In genomic region chr15:63291507-63291906, GRCh38 we compare ENCODE assay signal across 13 cellular contexts. TPM values are rescaled to one million over a fixed set of nuclear protein-coding genes. Genes with fewer than 3 reads are reported as not detected.
A peak's percentile ranks its signal among the peaks of the same experiment; 100 is the strongest.
DNase-seq lines count a peak whose midpoint lies in the region; ATAC-seq and TF ChIP-seq lines count a peak whose summit lies in the region.
"Had no signal": no experiment of that assay in that cellular context is flagged by ENCODE, and none has a peak within 500 bp of the region (broad histone marks: within the 10 kb centered on the region; RNA-seq: fewer than 3 reads in every experiment).

No MANE protein-coding gene starts in this region.

- ATAC-seq in SK-N-SH treated with all-trans-retinoic acid at 6 μM for 48 hours (peak; percentile 37; the same call in 2 of the 3 replicates), GM18907 (IDR thresholded peaks at IDR 0.05; ENCODE audit: unreplicated experiment) (no peak), GM18519 (IDR thresholded peaks at IDR 0.05; ENCODE audit: low FRiP score, unreplicated experiment) (no peak)
- ATAC-seq: esophagus mucosa had no signal

- H2BK12ac ChIP-seq in trophoblast cell (ENCODE audit: low read length) = no peak overlapping the region

- H3K4ac ChIP-seq in trophoblast cell (ENCODE audit: low read depth, low read length) = no peak overlapping the region

- H3K79me2 ChIP-seq in trophoblast cell (ENCODE audit: control insufficient read depth, insufficient read depth, low read length, poor library complexity) = no peaks in the 10 kb centered on the region

- H2AFZ ChIP-seq in trophoblast cell (ENCODE audit: insufficient read depth, low read length, poor library complexity) = no peak overlapping the region

- no peak overlapping the region for H3K23ac ChIP-seq in trophoblast cell (ENCODE audit: low read length)

- H2AK5ac ChIP-seq in trophoblast cell (ENCODE audit: low read length) = no peak overlapping the region

- H3K27ac ChIP-seq in trophoblast cell (ENCODE audit: low read depth, low read length) = no peak overlapping the region
- H3K27ac ChIP-seq: KMS-11 had no signal

- no peak overlapping the region for H3K18ac ChIP-seq in trophoblast cell (ENCODE audit: low read length)

- H4K8ac ChIP-seq in trophoblast cell (ENCODE audit: low read depth, low read length) = no peak overlapping the region

- no peaks in the 10 kb centered on the region for H3K36me3 ChIP-seq in trophoblast cell (ENCODE audit: control insufficient read depth in 1 of 2, insufficient read depth in 2 of 2, low read length in 2 of 2)

- H3K4me2 ChIP-seq in trophoblast cell (ENCODE audit: low read length) = no peak overlapping the region
- H3K4me2 ChIP-seq: KMS-11 had no signal

- H3K4me1 ChIP-seq in trophoblast cell (ENCODE audit: control insufficient read depth in 1 of 2, insufficient read depth in 2 of 2, low read length in 2 of 2) = no peaks in the 10 kb centered on the region

- no peak overlapping the region for H3K14ac ChIP-seq in trophoblast cell (ENCODE audit: low read length)

- TF ChIP-seq CTCF in fibroblast of the aortic adventitia (IDR thresholded peaks at IDR 0.05; ENCODE audit: insufficient read depth, low read length) = no peak
- TF ChIP-seq CTCF in retinal pigment epithelial cell (conservative IDR thresholded peaks at IDR 0.05; ENCODE audit: low read depth, low read length) = no peak

- H3K27me3 ChIP-seq in trophoblast cell (ENCODE audit: insufficient read depth, low read length) = no peaks in the 10 kb centered on the region

- H3K9me3 ChIP-seq in trophoblast cell (ENCODE audit: insufficient read depth, low read depth, low read length) = no peaks in the 10 kb centered on the region

- DNase-seq in EH (ENCODE audit: low read depth) (peak; percentile 98), fibroblast of the aortic adventitia (ENCODE audit: low read depth) (peak; percentile 87), retinal pigment epithelial cell (ENCODE audit: low read depth) (peak; percentile 60), T1000 (lab: John Stamatoyannopoulos, UW) (no peak), trophoblast cell (no peak)
- DNase-seq: activated CD4-positive, alpha-beta T cell treated with anti-CD3 and anti-CD28 coated beads, Interleukin-2, amount 50 U/mL, for 4 hours; activated naive CD4-positive, alpha-beta T cell treated with anti-CD3 and anti-CD28 coated beads, Interleukin-2, amount 50 U/mL, for 16 hours; stimulated activated CD4-positive, alpha-beta T cell treated with anti-CD3 and anti-CD28 coated beads, Interleukin-2, amount 100 ng/mL, for 24 hours had no signal

- H3K4me3 ChIP-seq in fibroblast of the aortic adventitia (ENCODE audit: low read depth, low read length) (no peak overlapping the region), retinal pigment epithelial cell (ENCODE audit: low read length) (no peak overlapping the region), trophoblast cell (ENCODE audit: low read depth, low read length) (no peak overlapping the region)

- no peak overlapping the region for H2BK5ac ChIP-seq in trophoblast cell (ENCODE audit: low read depth, low read length, poor library complexity)

- no peak overlapping the region for H3K9ac ChIP-seq in trophoblast cell (ENCODE audit: low read length)
- H3K9ac ChIP-seq: KMS-11 had no signal

- H4K91ac ChIP-seq in trophoblast cell (ENCODE audit: low read depth, low read length) = no peak overlapping the region

- H2BK120ac ChIP-seq in trophoblast cell (ENCODE audit: insufficient read depth, low read length, poor library complexity) = no peak overlapping the region

- H4K12ac ChIP-seq in trophoblast cell (ENCODE audit: low read depth, low read length) = no peak overlapping the region

- H3K79me1 ChIP-seq in trophoblast cell (ENCODE audit: low read length) = no peaks in the 10 kb centered on the region

TF ChIP-seq in SK-N-SH treated with all-trans-retinoic acid at 6 μM for 48 hours, 23 proteins besides CTCF, POLR2A, EP300 and RAD21:
- TF ChIP-seq ZFP30 (CRISPR knock-in tag; IDR thresholded peaks at IDR 0.05) (no peak), CREB5 (CRISPR knock-in tag; IDR thresholded peaks at IDR 0.05; ENCODE audit: low read depth) (no peak), ZNF8 (CRISPR knock-in tag; IDR thresholded peaks at IDR 0.05) (no peak), ESRRG (CRISPR knock-in tag; IDR thresholded peaks at IDR 0.05) (no peak), ZNF565 (CRISPR knock-in tag; conservative IDR thresholded peaks at IDR 0.05; ENCODE audit: low read depth) (no peak), BACH2 (CRISPR knock-in tag; IDR thresholded peaks at IDR 0.05; ENCODE audit: borderline replicate concordance) (no peak), ZFP3 (CRISPR knock-in tag; IDR thresholded peaks at IDR 0.05) (no peak), ZNF70 (CRISPR knock-in tag; IDR thresholded peaks at IDR 0.05) (no peak), CSRNP3 (CRISPR knock-in tag; IDR thresholded peaks at IDR 0.05) (no peak), RARB (CRISPR knock-in tag; IDR thresholded peaks at IDR 0.05) (no peak), ARNTL (CRISPR knock-in tag; IDR thresholded peaks at IDR 0.05; ENCODE audit: borderline replicate concordance, low read depth) (no peak), TOX (CRISPR knock-in tag; IDR thresholded peaks at IDR 0.05; ENCODE audit: borderline replicate concordance) (no peak), CSDC2 (CRISPR knock-in tag; IDR thresholded peaks at IDR 0.05) (no peak)
- TF ChIP-seq, protein P1, sequence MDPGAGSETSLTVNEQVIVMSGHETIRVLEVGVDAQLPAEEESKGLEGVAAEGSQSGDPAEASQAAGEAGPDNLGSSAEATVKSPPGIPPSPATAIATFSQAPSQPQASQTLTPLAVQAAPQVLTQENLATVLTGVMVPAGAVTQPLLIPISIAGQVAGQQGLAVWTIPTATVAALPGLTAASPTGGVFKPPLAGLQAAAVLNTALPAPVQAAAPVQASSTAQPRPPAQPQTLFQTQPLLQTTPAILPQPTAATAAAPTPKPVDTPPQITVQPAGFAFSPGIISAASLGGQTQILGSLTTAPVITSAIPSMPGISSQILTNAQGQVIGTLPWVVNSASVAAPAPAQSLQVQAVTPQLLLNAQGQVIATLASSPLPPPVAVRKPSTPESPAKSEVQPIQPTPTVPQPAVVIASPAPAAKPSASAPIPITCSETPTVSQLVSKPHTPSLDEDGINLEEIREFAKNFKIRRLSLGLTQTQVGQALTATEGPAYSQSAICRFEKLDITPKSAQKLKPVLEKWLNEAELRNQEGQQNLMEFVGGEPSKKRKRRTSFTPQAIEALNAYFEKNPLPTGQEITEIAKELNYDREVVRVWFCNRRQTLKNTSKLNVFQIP (CRISPR knock-in tag; IDR thresholded peaks at IDR 0.05; ENCODE audit: borderline replicate concordance, low read depth) = no peak

RNA-seq across cellular contexts. Expression of gene APH1B, which starts 14.1 kb away (rescaled TPM):
- 7.8 and 22.3 TPM in 2 replicates for total RNA-seq in fibroblast of the aortic adventitia (ENCODE audit: low replicate concordance)
- polyA plus RNA-seq in trophoblast cell (2013) = 5.0 and 5.7 TPM in 2 replicates

Comparison
In these comparisons a context has a peak if more than half of its experiments do, and no peak if none do; other contexts are left out.
1. DNase-seq: peak in EH (single experiment), fibroblast of the aortic adventitia (single experiment) and retinal pigment epithelial cell (single experiment); none in T1000 (single experiment) and trophoblast cell (0 of 2).